Comparison of ENCODE assay signal across 9 cellular contexts in the genomic region with DNA sequence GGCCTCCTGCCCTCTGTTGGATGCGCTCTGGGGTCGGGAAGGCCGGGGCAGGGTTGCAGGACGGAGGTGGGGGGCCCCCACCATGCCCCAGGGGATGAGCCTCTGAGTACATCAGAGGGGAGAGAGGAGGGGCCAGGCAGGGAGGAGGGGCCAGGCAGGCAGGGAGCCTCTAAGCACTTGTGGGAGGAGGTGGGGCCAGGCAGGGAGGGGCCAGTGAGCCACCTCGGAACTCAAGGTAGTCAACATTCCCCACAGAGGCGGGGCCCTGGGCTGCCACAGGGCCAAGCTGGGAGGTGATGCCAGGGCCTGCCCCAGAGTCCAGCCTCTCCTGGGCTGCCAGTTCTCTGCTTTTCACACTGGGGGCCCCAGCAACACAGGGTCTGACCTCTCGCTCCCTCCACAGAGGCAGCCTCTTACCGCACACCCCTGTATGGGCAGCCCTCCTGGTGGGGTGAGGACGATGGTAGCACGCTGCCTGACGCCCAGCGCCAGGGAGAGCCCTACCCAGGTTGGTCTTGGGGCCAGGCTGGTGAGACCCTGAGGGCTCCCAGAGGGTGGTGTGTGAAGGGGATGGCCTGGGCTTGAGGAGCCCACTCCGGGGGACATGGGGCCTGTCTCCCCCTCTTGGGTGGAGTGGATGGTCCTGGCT. TPM values are rescaled to one million over a fixed set of nuclear protein-coding genes. Genes with fewer than 3 reads are reported as not detected.
DNase-seq lines count a peak whose midpoint lies in the region; ATAC-seq and TF ChIP-seq lines count a peak whose summit lies in the region.
"Had no signal": no experiment of that assay in that cellular context is flagged by ENCODE, and none has a peak within 500 bp of the region (broad histone marks: within the 10 kb centered on the region; RNA-seq: fewer than 3 reads in every experiment).

No MANE protein-coding gene starts in this region.

- peak; percentile 44 for ATAC-seq in left lobe of liver
- ATAC-seq in HG02981 (IDR thresholded peaks at IDR 0.05; ENCODE audit: unreplicated experiment): no peak
- ATAC-seq in HG03342 (IDR thresholded peaks at IDR 0.05; ENCODE audit: unreplicated experiment): no peak

- peak; percentile 73 for DNase-seq in COR-L47 (lab: John Stamatoyannopoulos, UW)
- peak; percentile 70 for DNase-seq in HuH-7.5 (ENCODE audit: low spot score)
- peak; percentile 87 for DNase-seq in WERI-Rb-1
- no peak for DNase-seq in left lobe of liver (ENCODE audit: low spot score)
- DNase-seq in medulla oblongata (ENCODE audit: extremely low spot score): no peak
- DNase-seq in stimulated activated CD4-positive, alpha-beta T cell treated with anti-CD3 and anti-CD28 coated beads, Interleukin-1b, Interleukin-23, amount 100 ng/mL, for 48 hours: no peak
- DNase-seq: effector CD4-positive, alpha-beta T cell had no signal

- no peaks in the 10 kb centered on the region for H3K27me3 ChIP-seq in WERI-Rb-1 (ENCODE audit: insufficient read depth, low read depth, severe bottlenecking)

- H3K27ac ChIP-seq in WERI-Rb-1: no peak overlapping the region

- no peak overlapping the region for H3K4me3 ChIP-seq in WERI-Rb-1 (ENCODE audit: low read depth, low read length)

- TF ChIP-seq CTCF in WERI-Rb-1 (IDR thresholded peaks at IDR 0.05; ENCODE audit: low read depth, low read length): no peak

- peaks cover 34% of the 10 kb centered on the region for H3K36me3 ChIP-seq in WERI-Rb-1

- no peaks in the 10 kb centered on the region for H3K9me3 ChIP-seq in WERI-Rb-1 (ENCODE audit: severe bottlenecking)

RNA-seq across cellular contexts. Expression of a gene that starts 17.4 kb away (rescaled TPM):
- total RNA-seq in left lobe of liver: 22.9 TPM

RNA-seq across cellular contexts. Expression of a gene that starts 42.2 kb away (rescaled TPM):
- total RNA-seq in left lobe of liver: not detected

Comparison
In these comparisons a context has a peak if more than half of its experiments do, and no peak if none do; other contexts are left out.
1. DNase-seq: peak in COR-L47 (single experiment), HuH-7.5 (single experiment) and WERI-Rb-1 (single experiment); none in left lobe of liver (single experiment), medulla oblongata (single experiment) and stimulated activated CD4-positive, alpha-beta T cell treated with anti-CD3 and anti-CD28 coated beads, Interleukin-1b, Interleukin-23, amount 100 ng/mL, for 48 hours (single experiment).